ENCODE assay signal across 1 cellular context in the genomic region with DNA sequence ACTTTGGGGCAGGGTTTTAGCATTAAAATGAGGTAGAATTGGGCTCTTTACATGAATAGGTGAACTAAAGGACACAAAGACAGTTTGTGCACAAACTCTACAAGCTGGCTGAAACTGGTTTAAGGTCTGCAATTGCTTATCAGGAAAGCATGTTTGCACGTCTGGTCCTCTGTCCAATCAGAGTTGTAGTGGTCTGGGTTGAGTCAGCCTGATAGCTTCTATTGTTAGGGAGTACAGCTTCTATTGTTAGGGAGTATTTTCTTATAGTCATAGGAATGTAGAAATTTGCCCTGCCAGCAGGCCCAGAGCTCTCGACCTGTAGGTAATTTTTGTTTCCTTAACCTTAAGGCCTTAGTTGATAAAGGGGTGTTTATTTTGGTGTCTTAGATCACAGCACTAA.
TF ChIP-seq lines count a peak whose summit lies in the region.

No MANE protein-coding gene starts in this region.

TF ChIP-seq in WTC11, 78 proteins besides CTCF, POLR2A, EP300 and RAD21 (continued from another document):
- TF ChIP-seq MXD4 (CRISPR knock-in tag; IDR thresholded peaks at IDR 0.05; ENCODE audit: borderline replicate concordance) (no peak), FOXP4 (CRISPR knock-in tag; IDR thresholded peaks at IDR 0.05) (no peak), JAZF1 (CRISPR knock-in tag; IDR thresholded peaks at IDR 0.05) (no peak)
